Comparison of ENCODE assay signal across 8 cellular contexts in the genomic region with DNA sequence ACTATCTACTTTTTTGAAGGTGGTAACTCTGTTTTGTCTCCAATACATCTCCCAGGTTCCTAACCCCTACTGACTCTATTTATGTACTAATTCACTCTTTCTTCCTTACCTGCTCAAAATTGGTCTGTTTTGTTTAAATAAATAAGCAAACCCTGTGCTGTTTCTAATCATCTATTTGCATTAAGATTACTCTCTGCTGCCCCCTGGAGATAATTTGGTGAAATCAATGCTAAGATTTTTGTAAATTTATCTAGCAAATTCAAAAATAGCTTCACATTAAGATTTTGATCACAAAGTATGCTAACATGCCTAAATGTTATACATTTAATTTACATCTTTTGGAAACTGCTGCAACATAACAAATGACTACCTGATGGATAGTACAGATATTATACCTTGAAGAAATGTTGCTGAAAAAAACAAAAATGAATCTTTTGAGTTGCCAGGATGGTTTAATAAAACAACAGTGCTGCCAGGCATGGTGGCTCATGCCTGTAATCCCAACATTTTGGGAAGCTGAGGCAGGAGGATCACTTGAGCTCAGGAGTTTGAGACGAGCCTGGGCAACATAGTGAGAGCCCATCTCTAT. TPM values are rescaled to one million over a fixed set of nuclear protein-coding genes. Genes with fewer than 3 reads are reported as not detected.
DNase-seq lines count a peak whose midpoint lies in the region; FAIRE-seq and TF ChIP-seq lines count a peak whose summit lies in the region.

No MANE protein-coding gene starts in this region.

- TF ChIP-seq CTCF in AG10803 (conservative IDR thresholded peaks at IDR 0.05; ENCODE audit: low read length): peak; percentile 71
- TF ChIP-seq CTCF in OCI-LY1 (IDR thresholded peaks at IDR 0.05; ENCODE audit: low read length): peak; percentile 78
- peak; percentile 72 for TF ChIP-seq CTCF in neutrophil (IDR thresholded peaks at IDR 0.05)

- no peaks in the 10 kb centered on the region for H3K27me3 ChIP-seq in OCI-LY1 (ENCODE audit: insufficient read depth, low read length)
- no peaks in the 10 kb centered on the region for H3K27me3 ChIP-seq in neutrophil

- no peak overlapping the region for H3K9ac ChIP-seq in OCI-LY1 (ENCODE audit: low read length)

- no peaks in the 10 kb centered on the region for H3K79me2 ChIP-seq in OCI-LY1 (ENCODE audit: insufficient read depth, low read length)

- FAIRE-seq in GM12891 (lab: Jason Lieb, UNC): peak; percentile 23
- peak; percentile 94 for FAIRE-seq in endometrium (lab: Jason Lieb, UNC)

- no peak overlapping the region for H2AFZ ChIP-seq in OCI-LY1 (ENCODE audit: low read length)

- no peaks in the 10 kb centered on the region for H4K20me1 ChIP-seq in OCI-LY1 (ENCODE audit: insufficient read depth, low read length)

- H3K4me3 ChIP-seq in AG10803 (ENCODE audit: low read length): no peak overlapping the region
- H3K4me3 ChIP-seq in OCI-LY1 (ENCODE audit: low read depth, low read length, poor library complexity, severe bottlenecking): no peak overlapping the region
- H3K4me3 ChIP-seq in neutrophil (ENCODE audit: low read depth in 1 of 2, low read length in 1 of 2): no peak overlapping the region

- H3K36me3 ChIP-seq in OCI-LY1 (ENCODE audit: insufficient read depth, low read length): no peaks in the 10 kb centered on the region
- H3K36me3 ChIP-seq in neutrophil: no peaks in the 10 kb centered on the region

- H3K9me3 ChIP-seq in OCI-LY1 (ENCODE audit: low read length): no peaks in the 10 kb centered on the region
- no peaks in the 10 kb centered on the region for H3K9me3 ChIP-seq in neutrophil

- DNase-seq in AG10803 (ENCODE audit: low read depth) (peak; percentile 34), GM12891 (ENCODE audit: insufficient read length, low spot score) (no peak), GOT3 (lab: John Stamatoyannopoulos, UW) (no peak), caudate nucleus (lab: John Stamatoyannopoulos, UW) (no peak)
- DNase-seq in stimulated activated CD4-positive, alpha-beta T cell treated with anti-CD3 and anti-CD28 coated beads, Interleukin-1b, Interleukin-23, amount 100 ng/mL, for 48 hours: no peak

- no peaks in the 10 kb centered on the region for H3F3A ChIP-seq in OCI-LY1 (ENCODE audit: insufficient read depth, low read length)

- H3K27ac ChIP-seq in OCI-LY1 (ENCODE audit: low read depth, low read length, poor library complexity, severe bottlenecking): no peak overlapping the region
- H3K27ac ChIP-seq in neutrophil: no peak overlapping the region
- H3K27ac ChIP-seq in caudate nucleus (ENCODE audit: low read depth, low read length): no peak overlapping the region

- no peaks in the 10 kb centered on the region for H3K9me2 ChIP-seq in OCI-LY1 (ENCODE audit: low read depth, low read length)

- peaks cover 2% of the 10 kb centered on the region for H3K4me1 ChIP-seq in OCI-LY1 (ENCODE audit: insufficient read depth, low read length, severe bottlenecking)
- peaks cover 27 to 35% of the 10 kb centered on the region in 2 experiments for H3K4me1 ChIP-seq in neutrophil (ENCODE audit: control insufficient read depth in 1 of 2, insufficient read depth in 1 of 2, low read depth in 1 of 2, low read length in 1 of 2)

- no peak overlapping the region for H3K4me2 ChIP-seq in OCI-LY1 (ENCODE audit: low read length)

- TF ChIP-seq POLR2A in GM12891 (IDR thresholded peaks at IDR 0.05; ENCODE audit: low read depth, low read length): no peak

TF ChIP-seq in GM12891, 5 proteins besides CTCF, POLR2A, EP300 and RAD21:
- TF ChIP-seq POLR2AphosphoS5 (IDR thresholded peaks at IDR 0.05; ENCODE audit: low read depth, low read length) (no peak), SPI1 (IDR thresholded peaks at IDR 0.05; ENCODE audit: low read depth, low read length) (no peak), POU2F2 (IDR thresholded peaks at IDR 0.05; ENCODE audit: low read depth, low read length) (no peak), TAF1 (IDR thresholded peaks at IDR 0.05; ENCODE audit: low read depth, low read length) (no peak), PAX5 (IDR thresholded peaks at IDR 0.05; ENCODE audit: insufficient read depth, low read length, severe bottlenecking) (no peak)

RNA-seq across cellular contexts. Expression of gene CD200R1, which starts 4.4 kb away (rescaled TPM):
- polyA plus RNA-seq in GM12891 (2012; ENCODE audit: low read depth, missing spikeins): 0.85 TPM

RNA-seq across cellular contexts. Expression of gene GTPBP8, which starts 11.4 kb away (rescaled TPM):
- 17.8 TPM for polyA plus RNA-seq in GM12891 (2012; ENCODE audit: low read depth, missing spikeins)
